ENCODE assay signal across 1 cellular context in genomic region chr12:7983460-7983859, GRCh38. TPM values are rescaled to one million over a fixed set of nuclear protein-coding genes. Genes with fewer than 3 reads are reported as not detected.
"Had no signal": no experiment of that assay in that cellular context is flagged by ENCODE, and none has a peak within 500 bp of the region (broad histone marks: within the 10 kb centered on the region; RNA-seq: fewer than 3 reads in every experiment).

No MANE protein-coding gene starts in this region.

RNA-seq across cellular contexts. Expression of gene SLC2A3, which starts 47.5 kb away (rescaled TPM):
- total RNA-seq: HT-29 had no signal
